20 cellular contexts compared by ENCODE assay signal in the genomic region with DNA sequence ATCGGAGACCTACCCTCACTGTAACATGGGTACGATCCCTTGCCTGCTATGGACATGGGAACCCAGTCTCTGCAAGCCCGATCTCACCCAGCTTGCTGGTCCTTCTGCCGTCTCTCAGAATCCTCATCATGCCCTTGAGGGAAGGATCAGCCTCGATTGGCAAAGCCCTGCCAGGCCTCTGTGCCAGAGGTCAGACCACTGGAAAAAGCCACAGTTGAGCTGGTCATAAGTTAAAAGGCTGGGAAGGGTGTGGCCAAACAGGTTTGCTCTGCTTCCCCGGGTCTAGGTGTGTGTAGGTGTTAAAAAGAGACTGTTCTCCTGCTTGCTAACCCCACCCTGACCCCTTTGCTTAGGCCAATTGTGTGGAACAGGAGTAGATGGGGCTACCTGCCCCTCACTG. TPM values are rescaled to one million over a fixed set of nuclear protein-coding genes. Genes with fewer than 3 reads are reported as not detected.
"Had no signal": no experiment of that assay in that cellular context is flagged by ENCODE, and none has a peak within 500 bp of the region (broad histone marks: within the 10 kb centered on the region; RNA-seq: fewer than 3 reads in every experiment).

No MANE protein-coding gene starts in this region.

- H3K4me3 ChIP-seq: coronary artery, lower lobe of right lung, smooth muscle cell, tibial nerve had no signal

- ATAC-seq: activated CD8-positive, alpha-beta T cell treated with anti-CD3 and anti-CD28 coated beads for 36 hours; natural killer cell; T-cell had no signal

- H3K27ac ChIP-seq: coronary artery, lower lobe of right lung, tibial nerve, WERI-Rb-1 had no signal

- H3K9me3 ChIP-seq: lower lobe of right lung, tibial nerve had no signal

- H3K4me2 ChIP-seq: smooth muscle cell had no signal

- H3K27me3 ChIP-seq: tibial nerve had no signal

- H3K36me3 ChIP-seq: lower lobe of right lung, tibial nerve, WERI-Rb-1 had no signal

- DNase-seq: activated CD4-positive, alpha-beta T cell treated with anti-CD3 and anti-CD28 coated beads for 4 hours; activated CD8-positive, alpha-beta memory T cell treated with anti-CD3 and anti-CD28 coated beads, Interleukin-2, amount 50 U/mL, for 48 hours; activated CD8-positive, alpha-beta T cell treated with anti-CD3 and anti-CD28 coated beads for 36 hours; activated naive CD4-positive, alpha-beta T cell; effector CD8-positive, alpha-beta T cell; hippocampal formation; kidney glomerular epithelial cell; lower lobe of right lung; natural killer cell; nucleus accumbens; right cardiac atrium; T-cell; WERI-Rb-1 had no signal

RNA-seq across cellular contexts. Expression of a gene that starts 19.5 kb away (rescaled TPM):
- total RNA-seq: activated CD8-positive, alpha-beta T cell treated with anti-CD3 and anti-CD28 coated beads for 36 hours; activated T-helper 1 cell treated with anti-CD3 and anti-CD28 coated beads, Interleukin-12 subunit alpha, Interleukin-12 subunit beta, Interleukin-2, Interleukin-4 antibody, amounts not matched to agents 30 ng/mL and 10 ng/mL and 1 ng/mL, durations not matched to agents 14 hours and 24 hours and 36 hours; cardiac septum; lower lobe of right lung; natural killer cell; posterior vena cava; right cardiac atrium; smooth muscle cell; T-cell; tibial nerve had no signal
- polyA plus RNA-seq: right cardiac atrium, smooth muscle cell had no signal

RNA-seq across cellular contexts. Expression of a gene that starts 24.5 kb away (rescaled TPM):
- total RNA-seq: activated CD8-positive, alpha-beta T cell treated with anti-CD3 and anti-CD28 coated beads for 36 hours; activated T-helper 1 cell treated with anti-CD3 and anti-CD28 coated beads, Interleukin-12 subunit alpha, Interleukin-12 subunit beta, Interleukin-2, Interleukin-4 antibody, amounts not matched to agents 30 ng/mL and 10 ng/mL and 1 ng/mL, durations not matched to agents 14 hours and 24 hours and 36 hours; astrocyte; cardiac septum; lower lobe of right lung; natural killer cell; posterior vena cava; right cardiac atrium; T-cell; tibial nerve had no signal
- polyA plus RNA-seq: right cardiac atrium, smooth muscle cell had no signal
